Comparison of ENCODE assay signal across 10 cellular contexts in genomic region chr12:74129702-74130101, GRCh38.
"Had no signal": no experiment of that assay in that cellular context is flagged by ENCODE, and none has a peak within 500 bp of the region (broad histone marks: within the 10 kb centered on the region; RNA-seq: fewer than 3 reads in every experiment).

No MANE protein-coding gene starts in this region.

- DNase-seq: activated CD4-positive, alpha-beta T cell treated with anti-CD3 and anti-CD28 coated beads, Interleukin-2, amount 50 U/mL, for 4 hours; activated CD4-positive, CD25-positive, alpha-beta regulatory T cell treated with anti-CD3 and anti-CD28 coated beads, Interleukin-2, amount 50 U/mL, for 72 hours; activated effector memory CD4-positive, alpha-beta T cell treated with Interleukin-2 at 50 U/mL for 16 hours; activated T-cell treated with anti-CD3 and anti-CD28 coated beads, Interleukin-2, amount 50 U/mL, for 1 hour; amniotic stem cell; esophagus squamous epithelium; foreskin keratinocyte; stimulated activated CD4-positive, alpha-beta T cell treated with anti-CD3 and anti-CD28 coated beads, Interleukin-4, amount 100 ng/mL, for 4 hours; stomach; T-helper 2 cell had no signal
